11 cellular contexts compared by ENCODE assay signal in the genomic region with DNA sequence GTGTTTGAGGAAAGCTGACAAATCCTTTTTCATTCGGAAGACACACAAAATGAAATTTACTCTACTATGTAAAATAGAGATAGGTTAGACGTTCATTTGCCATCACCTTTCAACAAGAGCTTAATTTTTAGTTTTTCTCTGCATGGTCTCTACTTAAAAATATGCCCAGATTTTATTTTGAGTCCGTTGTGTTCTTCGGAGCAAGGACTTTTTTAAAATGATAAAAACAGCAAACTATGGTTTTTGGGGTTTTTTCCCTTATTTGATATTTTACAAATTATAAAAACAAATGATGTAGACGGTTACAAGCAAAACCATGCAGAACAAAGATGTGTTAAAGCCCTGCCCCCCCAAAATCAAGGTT. TPM values are rescaled to one million over a fixed set of nuclear protein-coding genes. Genes with fewer than 3 reads are reported as not detected.
A peak's percentile ranks its signal among the peaks of the same experiment; 100 is the strongest.
DNase-seq lines count a peak whose midpoint lies in the region; ATAC-seq and TF ChIP-seq lines count a peak whose summit lies in the region.
"Had no signal": no experiment of that assay in that cellular context is flagged by ENCODE, and none has a peak within 500 bp of the region (broad histone marks: within the 10 kb centered on the region; RNA-seq: fewer than 3 reads in every experiment).

No MANE protein-coding gene starts in this region.

- no peak overlapping the region for H3K4me3 Mint-ChIP-seq in activated T-cell treated with anti-CD3 and anti-CD28 coated beads, Interleukin-2, amount 50 U/mL, for 24 hours
- H3K4me3 Mint-ChIP-seq in activated CD4-positive, alpha-beta memory T cell treated with anti-CD3 and anti-CD28 coated beads, Interleukin-2, amount 10 ng/mL, durations not matched to agents 7 days and 5 days = no peak overlapping the region
- no peak overlapping the region for H3K4me3 Mint-ChIP-seq in glutamatergic neuron (ENCODE audit: unreplicated experiment)
- H3K4me3 Mint-ChIP-seq: activated B cell treated with CpG ODN at 0.5 μM for 24 hours had no signal

- peaks cover 41% of the 10 kb centered on the region for H3K4me1 Mint-ChIP-seq in activated T-cell treated with anti-CD3 and anti-CD28 coated beads, Interleukin-2, amount 50 U/mL, for 24 hours (ENCODE audit: low read depth)
- peaks cover 32% of the 10 kb centered on the region for H3K4me1 Mint-ChIP-seq in activated CD4-positive, alpha-beta memory T cell treated with anti-CD3 and anti-CD28 coated beads, Interleukin-2, amount 10 ng/mL, durations not matched to agents 7 days and 5 days
- H3K4me1 Mint-ChIP-seq in glutamatergic neuron (ENCODE audit: low read depth, unreplicated experiment) = peaks cover 22% of the 10 kb centered on the region

- POLR2A ChIA-PET in activated CD4-positive, alpha-beta memory T cell treated with anti-CD3 and anti-CD28 coated beads, Interleukin-2, amount 10 ng/mL, durations not matched to agents 7 days and 5 days (lab: Charles Lee) = interaction anchor here (0.5 to 1.5 kb wide), 6 partner anchors 13 to 71 kb away, joined by 3 to 8 read pairs (median 3); no protein-coding TSS in a partner anchor

- no peaks in the 10 kb centered on the region for H3K9me3 ChIP-seq in stomach smooth muscle (ENCODE audit: control insufficient read depth in 2 of 2, low read length in 2 of 2)
- H3K9me3 ChIP-seq: ascending aorta, testis had no signal

- no peaks in the 10 kb centered on the region for H3K9me3 Mint-ChIP-seq in activated T-cell treated with anti-CD3 and anti-CD28 coated beads, Interleukin-2, amount 50 U/mL, for 24 hours
- H3K9me3 Mint-ChIP-seq in activated CD4-positive, alpha-beta memory T cell treated with anti-CD3 and anti-CD28 coated beads, Interleukin-2, amount 10 ng/mL, durations not matched to agents 7 days and 5 days = no peaks in the 10 kb centered on the region
- no peaks in the 10 kb centered on the region for H3K9me3 Mint-ChIP-seq in glutamatergic neuron (ENCODE audit: unreplicated experiment)
- H3K9me3 Mint-ChIP-seq: activated B cell treated with CpG ODN at 0.5 μM for 24 hours had no signal

- H3K36me3 ChIP-seq in stomach smooth muscle (ENCODE audit: control insufficient read depth in 2 of 2, insufficient read depth in 2 of 2, low read length in 2 of 2) = peaks cover 18 to 21% of the 10 kb centered on the region in 2 donors

- no peaks in the 10 kb centered on the region for H3K27me3 ChIP-seq in stomach smooth muscle (ENCODE audit: control insufficient read depth in 1 of 2, insufficient read depth in 2 of 2, low read length in 2 of 2)
- H3K27me3 ChIP-seq: ascending aorta, testis had no signal

- CTCF ChIA-PET in activated CD4-positive, alpha-beta memory T cell treated with anti-CD3 and anti-CD28 coated beads, Interleukin-2, amount 10 ng/mL, durations not matched to agents 7 days and 5 days (lab: Charles Lee) = interaction anchor here (0.6 to 4.5 kb wide), 35 partner anchors 9 to 509 kb away, joined by 3 to 101 read pairs (median 5); no protein-coding TSS in a partner anchor

- no peak overlapping the region for H3K9ac ChIP-seq in stomach smooth muscle (ENCODE audit: low read length in 2 of 2)

- TF ChIP-seq CTCF in glutamatergic neuron (IDR thresholded peaks at IDR 0.05; ENCODE audit: partially characterized antibody, unreplicated experiment) = no peak

- no peak overlapping the region for H3K4me3 ChIP-seq in stomach smooth muscle (ENCODE audit: low read length in 2 of 2)
- H3K4me3 ChIP-seq: testis had no signal

- H3K36me3 Mint-ChIP-seq in activated T-cell treated with anti-CD3 and anti-CD28 coated beads, Interleukin-2, amount 50 U/mL, for 24 hours (ENCODE audit: low read depth) = peaks cover 82% of the 10 kb centered on the region
- H3K36me3 Mint-ChIP-seq in activated CD4-positive, alpha-beta memory T cell treated with anti-CD3 and anti-CD28 coated beads, Interleukin-2, amount 10 ng/mL, durations not matched to agents 7 days and 5 days (ENCODE audit: low read depth) = peaks cover 60% of the 10 kb centered on the region
- H3K36me3 Mint-ChIP-seq in glutamatergic neuron (ENCODE audit: unreplicated experiment) = peaks cover 12% of the 10 kb centered on the region

- H3K4me1 ChIP-seq in stomach smooth muscle (ENCODE audit: control insufficient read depth, insufficient read depth, low read length) = peaks cover 42% of the 10 kb centered on the region
- H3K4me1 ChIP-seq: testis had no signal

- H3K27ac ChIP-seq in stomach smooth muscle (ENCODE audit: low read length) = peak overlapping the region; percentile 56
- H3K27ac ChIP-seq: testis had no signal

- H3K27ac Mint-ChIP-seq in activated T-cell treated with anti-CD3 and anti-CD28 coated beads, Interleukin-2, amount 50 U/mL, for 24 hours = peak overlapping the region; percentile 85
- H3K27ac Mint-ChIP-seq in activated CD4-positive, alpha-beta memory T cell treated with anti-CD3 and anti-CD28 coated beads, Interleukin-2, amount 10 ng/mL, durations not matched to agents 7 days and 5 days = peak overlapping the region; percentile 64
- peak overlapping the region; percentile 81 for H3K27ac Mint-ChIP-seq in glutamatergic neuron (ENCODE audit: unreplicated experiment)

- ATAC-seq in HG02973 (IDR thresholded peaks at IDR 0.05; ENCODE audit: unreplicated experiment) = no peak

- no peak for DNase-seq in activated T-cell treated with anti-CD3 and anti-CD28 coated beads, Interleukin-2, amount 50 U/mL, for 24 hours
- no peak for DNase-seq in activated T-cell treated with anti-CD3 and anti-CD28 coated beads, Interleukin-2, amount 50 U/mL, for 1 hour
- DNase-seq in activated CD4-positive, alpha-beta memory T cell treated with anti-CD3 and anti-CD28 coated beads, Interleukin-2, amount 10 ng/mL, durations not matched to agents 7 days and 5 days = no peak
- DNase-seq in glutamatergic neuron = no peak
- no peak for DNase-seq in NCI-H2081 (lab: John Stamatoyannopoulos, UW)
- no peak for DNase-seq in central memory CD4-positive, alpha-beta T cell

- no peaks in the 10 kb centered on the region for H3K27me3 Mint-ChIP-seq in activated T-cell treated with anti-CD3 and anti-CD28 coated beads, Interleukin-2, amount 50 U/mL, for 24 hours
- no peaks in the 10 kb centered on the region for H3K27me3 Mint-ChIP-seq in activated CD4-positive, alpha-beta memory T cell treated with anti-CD3 and anti-CD28 coated beads, Interleukin-2, amount 10 ng/mL, durations not matched to agents 7 days and 5 days
- H3K27me3 Mint-ChIP-seq in glutamatergic neuron (ENCODE audit: unreplicated experiment) = peaks cover 3% of the 10 kb centered on the region
- H3K27me3 Mint-ChIP-seq: activated B cell treated with CpG ODN at 0.5 μM for 24 hours had no signal

RNA-seq across cellular contexts. Expression of a gene that starts 53.3 kb away (rescaled TPM):
- under 1 TPM; 0.75 to 0.93 TPM for total RNA-seq in activated CD4-positive, alpha-beta memory T cell treated with anti-CD3 and anti-CD28 coated beads, Interleukin-2, amount 10 ng/mL, durations not matched to agents 7 days and 5 days
- total RNA-seq in glutamatergic neuron (ENCODE audit: unreplicated experiment) = 1.3 TPM
